1 cellular context compared by ENCODE assay signal in the genomic region with DNA sequence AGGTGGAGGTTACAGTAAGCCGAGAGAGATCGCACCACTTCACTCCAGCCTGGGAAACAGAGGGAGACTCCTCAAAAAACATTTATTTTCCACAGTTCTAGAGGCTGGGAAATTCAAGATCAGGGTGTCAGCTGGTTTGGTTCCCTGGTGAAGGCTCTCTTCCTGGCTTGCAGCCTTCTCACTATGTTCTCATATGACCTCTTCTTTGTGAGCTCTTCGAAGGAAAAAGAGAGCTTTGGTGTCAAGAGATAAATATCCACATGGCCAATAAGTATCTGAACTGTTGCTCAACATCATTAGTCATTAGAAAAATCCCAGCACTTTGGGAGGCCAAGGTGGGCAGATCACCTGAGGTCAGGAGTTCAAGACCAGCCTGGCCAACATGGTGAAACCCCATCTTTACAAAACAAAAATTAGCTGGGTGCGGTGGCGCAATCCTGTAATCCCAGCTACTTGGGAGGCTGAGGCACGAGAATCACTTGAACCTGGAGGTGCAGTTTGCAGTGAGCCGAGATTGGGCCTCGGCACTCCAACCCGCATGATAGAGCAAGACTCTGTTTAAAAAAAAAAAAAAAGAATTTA.
TF ChIP-seq lines count a peak whose summit lies in the region.

No MANE protein-coding gene starts in this region.

TF ChIP-seq in K562, 482 proteins besides CTCF, POLR2A, EP300 and RAD21:
- TF ChIP-seq, protein P1, sequence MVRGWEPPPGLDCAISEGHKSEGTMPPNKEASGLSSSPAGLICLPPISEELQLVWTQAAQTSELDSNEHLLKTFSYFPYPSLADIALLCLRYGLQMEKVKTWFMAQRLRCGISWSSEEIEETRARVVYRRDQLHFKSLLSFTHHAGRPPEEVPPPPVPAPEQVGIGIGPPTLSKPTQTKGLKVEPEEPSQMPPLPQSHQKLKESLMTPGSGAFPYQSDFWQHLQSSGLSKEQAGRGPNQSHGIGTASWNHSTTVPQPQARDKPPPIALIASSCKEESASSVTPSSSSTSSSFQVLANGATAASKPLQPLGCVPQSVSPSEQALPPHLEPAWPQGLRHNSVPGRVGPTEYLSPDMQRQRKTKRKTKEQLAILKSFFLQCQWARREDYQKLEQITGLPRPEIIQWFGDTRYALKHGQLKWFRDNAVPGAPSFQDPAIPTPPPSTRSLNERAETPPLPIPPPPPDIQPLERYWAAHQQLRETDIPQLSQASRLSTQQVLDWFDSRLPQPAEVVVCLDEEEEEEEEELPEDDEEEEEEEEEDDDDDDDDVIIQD (CRISPR knock-in tag; IDR thresholded peaks at IDR 0.05): no peak
- TF ChIP-seq CEBPB (tag; IDR thresholded peaks at IDR 0.05): peak; percentile 52
